Comparison of ENCODE assay signal across 17 cellular contexts in genomic region chr3:25424238-25425013, GRCh38. TPM values are rescaled to one million over a fixed set of nuclear protein-coding genes. Genes with fewer than 3 reads are reported as not detected.
DNase-seq lines count a peak whose midpoint lies in the region; ATAC-seq, FAIRE-seq and TF ChIP-seq lines count a peak whose summit lies in the region.
"Had no signal": no experiment of that assay in that cellular context is flagged by ENCODE, and none has a peak within 500 bp of the region (broad histone marks: within the 10 kb centered on the region; RNA-seq: fewer than 3 reads in every experiment).

No MANE protein-coding gene starts in this region.

- TF ChIP-seq CTCF in brain microvascular endothelial cell (IDR thresholded peaks at IDR 0.05; ENCODE audit: low read depth, low read length, missing control alignments), result no peak
- no peak for TF ChIP-seq CTCF in kidney (IDR thresholded peaks at IDR 0.05; ENCODE audit: borderline replicate concordance, extremely low read depth, insufficient read depth)
- TF ChIP-seq CTCF in colonic mucosa (IDR thresholded peaks at IDR 0.05), result no peak

- H3K9me3 ChIP-seq in kidney (ENCODE audit: control insufficient read depth in 1 of 2, low read length in 2 of 2), result no peaks in the 10 kb centered on the region
- H3K9me3 ChIP-seq in colonic mucosa, result no peaks in the 10 kb centered on the region
- H3K9me3 ChIP-seq: MG63, suprapubic skin had no signal

- in situ Hi-C loops in brain microvascular endothelial cell (cut with HindIII; ENCODE audit: low pct_ligation_motif_present, low sequenced_read_pairs), result no loop called here

- H3K9ac ChIP-seq in kidney (ENCODE audit: low read length in 2 of 2), result no peak overlapping the region
- H3K9ac ChIP-seq in colonic mucosa (ENCODE audit: low read depth in 2 of 2, low read length in 2 of 2), result no peak overlapping the region

- intact Hi-C loops in kidney (cut with DNase I), result no loop called here
- intact Hi-C loops in colonic mucosa (cut with DNase I), result no loop called here

- H3K27me3 ChIP-seq in brain microvascular endothelial cell (replicated peaks), result no peaks in the 10 kb centered on the region
- no peaks in the 10 kb centered on the region for H3K27me3 ChIP-seq in colonic mucosa
- H3K27me3 ChIP-seq: MG63, suprapubic skin had no signal

- peaks cover 2 to 6% of the 10 kb centered on the region in 2 donors for H3K4me1 ChIP-seq in kidney (ENCODE audit: control insufficient read depth in 1 of 2, insufficient read depth in 1 of 2, low read depth in 1 of 2, low read length in 2 of 2)
- no peaks in the 10 kb centered on the region for H3K4me1 ChIP-seq in urinary bladder (ENCODE audit: insufficient read depth)
- H3K4me1 ChIP-seq in colonic mucosa, result no peaks in the 10 kb centered on the region

- no peak for ATAC-seq in HG03039 (IDR thresholded peaks at IDR 0.05; ENCODE audit: unreplicated experiment)
- ATAC-seq: activated CD8-positive, alpha-beta T cell treated with anti-CD3 and anti-CD28 coated beads for 36 hours; natural killer cell treated with Interleukin-12 subunit alpha and Interleukin-12 subunit beta and Interleukin-15 and Interleukin-18, amount 100 ng/mL, for 72 hours had no signal

- 41% methylated on average over 8 of the region's 8 CpGs for WGBS in urinary bladder

- H3K27ac ChIP-seq in brain microvascular endothelial cell, result peak overlapping the region; percentile 99
- no peak overlapping the region for H3K27ac ChIP-seq in kidney (ENCODE audit: low read depth in 2 of 2, low read length in 2 of 2)
- H3K27ac ChIP-seq in urinary bladder (ENCODE audit: low read depth), result peak overlapping the region; percentile 16
- H3K27ac ChIP-seq in colonic mucosa, result no peak overlapping the region
- H3K27ac ChIP-seq: 22Rv1, PC-9, suprapubic skin had no signal

- FAIRE-seq in kidney (lab: Jason Lieb, UNC), result peak; percentile 29
- FAIRE-seq: islet of Langerhans had no signal

- DNase-seq in DMS53 (lab: John Stamatoyannopoulos, UW), result peak; percentile 30
- DNase-seq in DMS53 treated with DMSO at 0.1 percent for 48 hours (lab: John Stamatoyannopoulos, UW; ENCODE audit: unreplicated experiment), result no peak
- peak; percentile 43 for DNase-seq in brain microvascular endothelial cell
- no peak for DNase-seq in kidney
- no peak for DNase-seq in stimulated activated CD4-positive, alpha-beta T cell treated with anti-CD3 and anti-CD28 coated beads, Interleukin-2, amount 100 ng/mL, for 48 hours
- no peak for DNase-seq in colonic mucosa
- DNase-seq: activated CD8-positive, alpha-beta T cell treated with anti-CD3 and anti-CD28 coated beads for 36 hours; activated naive CD4-positive, alpha-beta T cell treated with Interleukin-2 at 50 U/mL for 16 hours; PC-9; T-helper 2 cell had no signal

- H3K4me3 ChIP-seq in brain microvascular endothelial cell (ENCODE audit: low read depth, low read length) (no peak overlapping the region), kidney (ENCODE audit: low read length in 2 of 2) (no peak overlapping the region), urinary bladder (ENCODE audit: low read depth, low read length) (no peak overlapping the region), colonic mucosa (no peak overlapping the region)
- H3K4me3 ChIP-seq: MG63, PC-9, suprapubic skin had no signal

- no peaks in the 10 kb centered on the region for H3K36me3 ChIP-seq in brain microvascular endothelial cell (replicated peaks)
- H3K36me3 ChIP-seq in kidney (ENCODE audit: control insufficient read depth in 1 of 2, insufficient read depth in 2 of 2, low read length in 2 of 2), result no peaks in the 10 kb centered on the region
- H3K36me3 ChIP-seq in urinary bladder (ENCODE audit: insufficient read depth), result no peaks in the 10 kb centered on the region
- H3K36me3 ChIP-seq in colonic mucosa, result no peaks in the 10 kb centered on the region
- H3K36me3 ChIP-seq: MG63, suprapubic skin had no signal

RNA-seq across cellular contexts. Expression of gene RARB, which starts 3.6 kb away (rescaled TPM):
- 14.7 TPM for total RNA-seq in kidney
- polyA plus RNA-seq in kidney (ENCODE audit: insufficient read depth, low read depth, low replicate concordance), result 8.3 TPM
- total RNA-seq in urinary bladder, result 70.7 TPM
- 12.3 TPM for polyA plus RNA-seq in urinary bladder
- under 1 TPM; 0.54 to 0.74 TPM for total RNA-seq in colonic mucosa
- total RNA-seq: activated CD8-positive, alpha-beta T cell treated with anti-CD3 and anti-CD28 coated beads for 36 hours; natural killer cell treated with Interleukin-12 subunit alpha and Interleukin-12 subunit beta and Interleukin-15 and Interleukin-18, amount 100 ng/mL, for 72 hours had no signal

Comparison
In these comparisons a context has a peak if more than half of its experiments do, and no peak if none do; other contexts are left out.
1. DNase-seq: peak in DMS53 (single experiment) and brain microvascular endothelial cell (single experiment); none in DMS53 treated with DMSO at 0.1 percent for 48 hours (single experiment), kidney (single experiment), stimulated activated CD4-positive, alpha-beta T cell treated with anti-CD3 and anti-CD28 coated beads, Interleukin-2, amount 100 ng/mL, for 48 hours (0 of 2) and colonic mucosa (single experiment).
2. H3K27ac ChIP-seq: peak in brain microvascular endothelial cell (single experiment) and urinary bladder (single experiment); none in kidney (0 of 2) and colonic mucosa (single experiment).